18 cellular contexts compared by ENCODE assay signal in the genomic region with DNA sequence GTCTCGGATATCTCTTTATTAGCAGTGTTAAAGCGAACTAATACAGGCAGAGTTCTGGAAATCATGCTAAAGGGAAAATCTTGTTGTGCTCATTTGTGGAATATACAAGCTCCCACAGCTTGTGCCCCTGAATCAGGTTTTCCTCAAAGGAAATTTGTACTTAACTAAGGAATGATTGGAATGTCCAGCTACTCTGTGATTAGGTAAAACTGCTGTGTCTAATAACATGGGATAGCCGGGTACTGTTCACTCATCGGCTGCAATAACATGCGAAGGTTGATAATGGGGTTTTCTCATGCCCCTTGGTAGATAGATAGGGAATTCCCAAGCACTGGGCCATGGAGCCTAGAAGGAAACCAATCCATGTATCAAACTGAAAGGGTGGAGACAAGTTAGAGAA.
DNase-seq lines count a peak whose midpoint lies in the region; TF ChIP-seq lines count a peak whose summit lies in the region.
"Had no signal": no experiment of that assay in that cellular context is flagged by ENCODE, and none has a peak within 500 bp of the region (broad histone marks: within the 10 kb centered on the region; RNA-seq: fewer than 3 reads in every experiment).

No MANE protein-coding gene starts in this region.

- H3K4me1 Mint-ChIP-seq in neural progenitor cell, result peaks cover 22% of the 10 kb centered on the region
- H3K4me1 Mint-ChIP-seq in activated CD4-positive, alpha-beta T cell treated with anti-CD3 and anti-CD28 coated beads, Interleukin-2, amount 10 ng/mL, durations not matched to agents 7 days and 5 days, result no peaks in the 10 kb centered on the region

- H3K36me3 ChIP-seq in SJCRH30, result no peaks in the 10 kb centered on the region
- no peaks in the 10 kb centered on the region for H3K36me3 ChIP-seq in neural progenitor cell

- H3K9ac ChIP-seq in neural progenitor cell, result no peak overlapping the region

- H3F3A ChIP-seq in neural progenitor cell (ENCODE audit: low read depth), result no peaks in the 10 kb centered on the region

- no peaks in the 10 kb centered on the region for H3K27me3 ChIP-seq in SJCRH30
- H3K27me3 ChIP-seq in neural progenitor cell, result no peaks in the 10 kb centered on the region

- H3K4me1 ChIP-seq in SJCRH30 (peaks cover 20% of the 10 kb centered on the region), neural progenitor cell (no peaks in the 10 kb centered on the region)

- POLR2A ChIA-PET in activated CD4-positive, alpha-beta T cell treated with anti-CD3 and anti-CD28 coated beads, Interleukin-2, amount 10 ng/mL, durations not matched to agents 7 days and 5 days (lab: Charles Lee), result no interaction called here

- H3K36me3 Mint-ChIP-seq in neural progenitor cell, result no peaks in the 10 kb centered on the region
- H3K36me3 Mint-ChIP-seq in activated CD4-positive, alpha-beta T cell treated with anti-CD3 and anti-CD28 coated beads, Interleukin-2, amount 10 ng/mL, durations not matched to agents 7 days and 5 days (ENCODE audit: low read depth), result no peaks in the 10 kb centered on the region

- H3K27ac Mint-ChIP-seq in neural progenitor cell, result peak overlapping the region; percentile 58
- no peak overlapping the region for H3K27ac Mint-ChIP-seq in activated CD4-positive, alpha-beta T cell treated with anti-CD3 and anti-CD28 coated beads, Interleukin-2, amount 10 ng/mL, durations not matched to agents 7 days and 5 days
- H3K27ac Mint-ChIP-seq: activated T-helper 1 cell treated with anti-CD3 and anti-CD28 coated beads, Interleukin-12 subunit alpha, Interleukin-12 subunit beta, Interleukin-2, Interleukin-4 antibody, amounts not matched to agents 30 ng/mL and 10 ng/mL and 1 ng/mL, durations not matched to agents 14 hours and 24 hours and 36 hours had no signal

- intact Hi-C loops in posterior cingulate gyrus (cut with DNase I), result no loop called here

- no peak overlapping the region for H3K4me2 ChIP-seq in neural progenitor cell

- H3K4me3 Mint-ChIP-seq in neural progenitor cell, result no peak overlapping the region
- H3K4me3 Mint-ChIP-seq in activated CD4-positive, alpha-beta T cell treated with anti-CD3 and anti-CD28 coated beads, Interleukin-2, amount 10 ng/mL, durations not matched to agents 7 days and 5 days, result no peak overlapping the region
- H3K4me3 Mint-ChIP-seq: activated T-helper 1 cell treated with anti-CD3 and anti-CD28 coated beads, Interleukin-12 subunit alpha, Interleukin-12 subunit beta, Interleukin-2, Interleukin-4 antibody, amounts not matched to agents 30 ng/mL and 10 ng/mL and 1 ng/mL, durations not matched to agents 14 hours and 24 hours and 36 hours had no signal

- peaks cover 2% of the 10 kb centered on the region for H3K9me3 Mint-ChIP-seq in neural progenitor cell
- H3K9me3 Mint-ChIP-seq in activated CD4-positive, alpha-beta T cell treated with anti-CD3 and anti-CD28 coated beads, Interleukin-2, amount 10 ng/mL, durations not matched to agents 7 days and 5 days, result no peaks in the 10 kb centered on the region
- H3K9me3 Mint-ChIP-seq: activated T-helper 1 cell treated with anti-CD3 and anti-CD28 coated beads, Interleukin-12 subunit alpha, Interleukin-12 subunit beta, Interleukin-2, Interleukin-4 antibody, amounts not matched to agents 30 ng/mL and 10 ng/mL and 1 ng/mL, durations not matched to agents 14 hours and 24 hours and 36 hours had no signal

- TF ChIP-seq CTCF in fibroblast of pulmonary artery (IDR thresholded peaks at IDR 0.05; ENCODE audit: low read length, missing control alignments) (no peak), neural progenitor cell (IDR thresholded peaks at IDR 0.05) (no peak)

- H3K27ac ChIP-seq in SJCRH30 (peak overlapping the region; percentile 8; the same call in 1 of the 2 replicates), neural progenitor cell (no peak overlapping the region)

- peaks cover 13% of the 10 kb centered on the region for H3K27me3 Mint-ChIP-seq in neural progenitor cell (ENCODE audit: insufficient read depth, low read depth)
- H3K27me3 Mint-ChIP-seq in activated CD4-positive, alpha-beta T cell treated with anti-CD3 and anti-CD28 coated beads, Interleukin-2, amount 10 ng/mL, durations not matched to agents 7 days and 5 days, result no peaks in the 10 kb centered on the region

- CTCF ChIA-PET in activated CD4-positive, alpha-beta T cell treated with anti-CD3 and anti-CD28 coated beads, Interleukin-2, amount 10 ng/mL, durations not matched to agents 7 days and 5 days (lab: Charles Lee), result no interaction called here

- peak overlapping the region; percentile 12 for H2AFZ ChIP-seq in neural progenitor cell (replicated peaks)

- no peaks in the 10 kb centered on the region; the same call in 1 of the 2 replicates for H3K9me3 ChIP-seq in SJCRH30 (replicated peaks)
- no peaks in the 10 kb centered on the region for H3K9me3 ChIP-seq in neural progenitor cell (ENCODE audit: low read depth)
- H3K9me3 ChIP-seq: mucosa of descending colon had no signal

- no peak overlapping the region for H3K4me3 ChIP-seq in SJCRH30
- H3K4me3 ChIP-seq in fibroblast of pulmonary artery (replicated peaks; ENCODE audit: low read depth, low read length), result no peak overlapping the region
- H3K4me3 ChIP-seq in neural progenitor cell, result no peak overlapping the region
- H3K4me3 ChIP-seq: mucosa of descending colon had no signal

- no peaks in the 10 kb centered on the region for H4K20me1 ChIP-seq in neural progenitor cell (ENCODE audit: low read depth)

- DNase-seq in EL (peak; percentile 79), SJCRH30 (peak in 1 of 2 experiments; percentile 11), fibroblast of pulmonary artery (ENCODE audit: low read depth) (peak; percentile 90), neural progenitor cell (ENCODE audit: low spot score) (peak; percentile 11), posterior cingulate gyrus (no peak), activated gamma-delta T cell treated with Interleukin-2 at 50 U/mL for 16 hours (no peak), NCI-H446 (lab: John Stamatoyannopoulos, UW) (no peak)
- no peak for DNase-seq in activated CD4-positive, alpha-beta T cell treated with anti-CD3 and anti-CD28 coated beads, Interleukin-2, amount 10 ng/mL, durations not matched to agents 7 days and 5 days
- DNase-seq: activated CD4-positive, alpha-beta T cell treated with anti-CD3 and anti-CD28 coated beads, Interleukin-2, amount 50 U/mL, for 1 hour; C1 segment of cervical spinal cord; erythroblast; GDM1; H7; mucosa of descending colon; NCI-H1092 treated with DMSO at 0.1 percent for 48 hours; OCI-M1; stimulated activated naive CD8-positive, alpha-beta T cell treated with anti-CD3 and anti-CD28 coated beads, Interleukin-15, Interleukin-2, amounts not matched to agents 100 U/mL and 50 U/mL, for 24 hours had no signal

- H3K79me2 ChIP-seq in neural progenitor cell (ENCODE audit: low read depth), result no peaks in the 10 kb centered on the region

Comparison
In these comparisons a context has a peak if more than half of its experiments do, and no peak if none do; other contexts are left out.
1. DNase-seq: peak in EL (single experiment), fibroblast of pulmonary artery (single experiment) and neural progenitor cell (single experiment); none in posterior cingulate gyrus (0 of 10), activated gamma-delta T cell treated with Interleukin-2 at 50 U/mL for 16 hours (single experiment), NCI-H446 (0 of 2) and activated CD4-positive, alpha-beta T cell treated with anti-CD3 and anti-CD28 coated beads, Interleukin-2, amount 10 ng/mL, durations not matched to agents 7 days and 5 days (single experiment).